In the genomic region with DNA sequence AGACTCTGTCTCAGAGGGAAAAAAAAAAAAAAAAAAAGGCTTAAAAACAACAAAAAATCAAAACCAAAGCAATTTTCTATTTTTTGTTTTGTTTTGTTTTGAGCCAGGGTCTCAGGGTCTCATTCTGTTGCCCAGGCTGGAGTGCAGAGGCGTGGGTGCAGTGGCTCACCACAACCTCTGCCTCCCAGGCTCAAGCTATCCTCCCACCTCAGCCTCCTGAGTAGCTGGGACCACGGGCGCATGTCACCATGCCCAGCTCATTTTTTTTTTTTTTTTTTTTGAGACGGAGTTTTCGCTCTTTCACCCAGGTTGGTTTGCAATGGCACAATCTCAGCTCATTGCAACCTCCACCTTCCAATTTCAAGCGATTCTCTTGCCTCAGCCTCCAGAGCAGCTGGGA, we compare ENCODE assay signal across 1 cellular context.
TF ChIP-seq lines count a peak whose summit lies in the region.

No MANE protein-coding gene starts in this region.

TF ChIP-seq in SK-N-SH treated with all-trans-retinoic acid at 6 μM for 48 hours, 23 proteins besides CTCF, POLR2A, EP300 and RAD21 (continued from another document):
- TF ChIP-seq TOX (CRISPR knock-in tag; IDR thresholded peaks at IDR 0.05; ENCODE audit: borderline replicate concordance): no peak
- TF ChIP-seq, protein P1, sequence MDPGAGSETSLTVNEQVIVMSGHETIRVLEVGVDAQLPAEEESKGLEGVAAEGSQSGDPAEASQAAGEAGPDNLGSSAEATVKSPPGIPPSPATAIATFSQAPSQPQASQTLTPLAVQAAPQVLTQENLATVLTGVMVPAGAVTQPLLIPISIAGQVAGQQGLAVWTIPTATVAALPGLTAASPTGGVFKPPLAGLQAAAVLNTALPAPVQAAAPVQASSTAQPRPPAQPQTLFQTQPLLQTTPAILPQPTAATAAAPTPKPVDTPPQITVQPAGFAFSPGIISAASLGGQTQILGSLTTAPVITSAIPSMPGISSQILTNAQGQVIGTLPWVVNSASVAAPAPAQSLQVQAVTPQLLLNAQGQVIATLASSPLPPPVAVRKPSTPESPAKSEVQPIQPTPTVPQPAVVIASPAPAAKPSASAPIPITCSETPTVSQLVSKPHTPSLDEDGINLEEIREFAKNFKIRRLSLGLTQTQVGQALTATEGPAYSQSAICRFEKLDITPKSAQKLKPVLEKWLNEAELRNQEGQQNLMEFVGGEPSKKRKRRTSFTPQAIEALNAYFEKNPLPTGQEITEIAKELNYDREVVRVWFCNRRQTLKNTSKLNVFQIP (CRISPR knock-in tag; IDR thresholded peaks at IDR 0.05; ENCODE audit: borderline replicate concordance, low read depth): no peak
TF ChIP-seq in SK-N-SH treated with all-trans-retinoic acid at 6 μM for 48 hours: peak in this region for 0.
